In genomic region chr1:229204863-229205777, GRCh38 we compare ENCODE assay signal across 13 cellular contexts.
DNase-seq lines count a peak whose midpoint lies in the region; ATAC-seq, FAIRE-seq and TF ChIP-seq lines count a peak whose summit lies in the region.
"Had no signal": no experiment of that assay in that cellular context is flagged by ENCODE, and none has a peak within 500 bp of the region (broad histone marks: within the 10 kb centered on the region; RNA-seq: fewer than 3 reads in every experiment).

No MANE protein-coding gene starts in this region.

- POLR2A ChIA-PET in MCF 10A (lab: Yijun Ruan, JAX) = interaction anchor here (0.6 to 2.0 kb wide), 3 partner anchors 9 to 429 kb away, joined by 3 to 11 read pairs (median 3); no protein-coding TSS in a partner anchor

- no peak for TF ChIP-seq POLR2A in breast epithelium (IDR thresholded peaks at IDR 0.05)
- no peak for TF ChIP-seq POLR2A in vagina (IDR thresholded peaks at IDR 0.05)

- H3K4me3 Mint-ChIP-seq in MCF 10A (ENCODE audit: unreplicated experiment) = no peak overlapping the region
- H3K4me3 Mint-ChIP-seq in brain = peak overlapping the region in 3 of 5 experiments; percentile 50 to 64 (median 63)
- H3K4me3 Mint-ChIP-seq: stimulated activated memory B cell treated with anti-CD40 and anti-IgM and Interleukin-4, amounts not matched to agents 10 μg/mL and 1 μg/mL and 100 μg/mL, for 72 hours had no signal

- H3K36me3 Mint-ChIP-seq in MCF 10A (ENCODE audit: insufficient read depth, unreplicated experiment) (no peaks in the 10 kb centered on the region), brain (no peaks in the 10 kb centered on the region)
- H3K36me3 Mint-ChIP-seq: stimulated activated memory B cell treated with anti-CD40 and anti-IgM and Interleukin-4, amounts not matched to agents 10 μg/mL and 1 μg/mL and 100 μg/mL, for 72 hours had no signal

- WGBS in mesodermal cell (ENCODE audit: insufficient coverage in 2 of 2), 2 experiments = 74 to 75% methylated on average over 12 to 14 of the region's 17 CpGs

- H3K4me1 ChIP-seq in breast epithelium (peaks cover 4 to 7% of the 10 kb centered on the region in 2 donors), mesodermal cell (ENCODE audit: control insufficient read depth, insufficient read depth, low read length, poor library complexity, severe bottlenecking) (peaks cover 35% of the 10 kb centered on the region), vagina (peaks cover 31% of the 10 kb centered on the region)
- H3K4me1 ChIP-seq: pancreas had no signal

- peak overlapping the region in 1 of 3 donors; percentile 11 for H3K4me3 ChIP-seq in breast epithelium
- H3K4me3 ChIP-seq in mesodermal cell (ENCODE audit: extremely low read depth, insufficient read depth, low read length, poor library complexity, severe bottlenecking) = no peak overlapping the region
- no peak overlapping the region for H3K4me3 ChIP-seq in vagina
- H3K4me3 ChIP-seq: pancreas had no signal

- FAIRE-seq in RCC 7860 (lab: Jason Lieb, UNC) = no peak
- FAIRE-seq: frontal cortex, pancreas had no signal

- H3K27ac Mint-ChIP-seq in MCF 10A (ENCODE audit: low read depth, unreplicated experiment) = no peak overlapping the region
- H3K27ac Mint-ChIP-seq in brain = peak overlapping the region; percentile 90 to 99 (median 96)
- H3K27ac Mint-ChIP-seq: stimulated activated memory B cell treated with anti-CD40 and anti-IgM and Interleukin-4, amounts not matched to agents 10 μg/mL and 1 μg/mL and 100 μg/mL, for 72 hours had no signal

- CTCF ChIA-PET in MCF 10A (lab: Yijun Ruan, JAX) = interaction anchor here (0.6 to 0.7 kb wide), 3 partner anchors 48 to 1126 kb away, joined by 3 to 5 read pairs (median 4); no protein-coding TSS in a partner anchor

- TF ChIP-seq CTCF in breast epithelium (IDR thresholded peaks at IDR 0.05) = no peak
- no peak for TF ChIP-seq CTCF in MCF 10A (IDR thresholded peaks at IDR 0.05; ENCODE audit: unreplicated experiment)
- TF ChIP-seq CTCF in brain (conservative IDR thresholded peaks at IDR 0.05) = no peak
- TF ChIP-seq CTCF in vagina (IDR thresholded peaks at IDR 0.05) = no peak

- H3K27me3 ChIP-seq in breast epithelium (no peaks in the 10 kb centered on the region), vagina (no peaks in the 10 kb centered on the region)
- H3K27me3 ChIP-seq: pancreas had no signal

- H3K4me1 Mint-ChIP-seq in MCF 10A (ENCODE audit: insufficient read depth, unreplicated experiment) (no peaks in the 10 kb centered on the region), brain (peaks cover 50% of the 10 kb centered on the region)

- DNase-seq in breast epithelium (ENCODE audit: low spot score in 2 of 2) = no peak
- DNase-seq in MCF 10A (ENCODE audit: unreplicated experiment) = no peak
- DNase-seq in vagina (ENCODE audit: extremely low spot score in 2 of 2) = no peak
- DNase-seq in RCC 7860 (ENCODE audit: low spot score) = no peak
- DNase-seq: activated CD8-positive, alpha-beta memory T cell treated with anti-CD3 and anti-CD28 coated beads for 24 hours; pancreas had no signal

- H3K36me3 ChIP-seq in breast epithelium = no peaks in the 10 kb centered on the region
- H3K36me3 ChIP-seq in mesodermal cell (ENCODE audit: control insufficient read depth, insufficient read depth, low read length) = no peaks in the 10 kb centered on the region
- H3K36me3 ChIP-seq in vagina = no peaks in the 10 kb centered on the region
- H3K36me3 ChIP-seq: pancreas had no signal

- H3K9me3 ChIP-seq in breast epithelium = no peaks in the 10 kb centered on the region
- no peaks in the 10 kb centered on the region for H3K9me3 ChIP-seq in mesodermal cell (ENCODE audit: control insufficient read depth, low read length)
- no peaks in the 10 kb centered on the region for H3K9me3 ChIP-seq in vagina
- H3K9me3 ChIP-seq: pancreas had no signal

- H3K27ac ChIP-seq in breast epithelium (peak overlapping the region; percentile 48 to 87), mesodermal cell (ENCODE audit: low read depth, low read length, severe bottlenecking) (peak overlapping the region; percentile 76), vagina (peak overlapping the region; percentile 84)
- H3K27ac ChIP-seq: HL-60, pancreas had no signal

- ATAC-seq in HG03175 (IDR thresholded peaks at IDR 0.05; ENCODE audit: unreplicated experiment) (no peak), GM18511 (IDR thresholded peaks at IDR 0.05; ENCODE audit: unreplicated experiment) (no peak)
- ATAC-seq: stimulated activated memory B cell treated with anti-CD40 and anti-IgM and Interleukin-4, amounts not matched to agents 10 μg/mL and 1 μg/mL and 100 μg/mL, for 72 hours had no signal

- intact Hi-C loops in breast epithelium (cut with DNase I; ENCODE audit: low total_unique reads) = no loop called here
- intact Hi-C loops in MCF 10A (cut with micrococcal nuclease) = no loop called here
- intact Hi-C loops in vagina (cut with DNase I) = no loop called here

- H3K27me3 Mint-ChIP-seq in MCF 10A (ENCODE audit: insufficient read depth, unreplicated experiment) (peaks cover 22% of the 10 kb centered on the region), brain (peaks cover 9% of the 10 kb centered on the region)

- H3K9me3 Mint-ChIP-seq in MCF 10A (ENCODE audit: unreplicated experiment) (no peaks in the 10 kb centered on the region), brain (peaks cover 2 to 16% (median 5%) of the 10 kb centered on the region in 5 experiments)
- H3K9me3 Mint-ChIP-seq: stimulated activated memory B cell treated with anti-CD40 and anti-IgM and Interleukin-4, amounts not matched to agents 10 μg/mL and 1 μg/mL and 100 μg/mL, for 72 hours had no signal

- BruUV-seq in MCF 10A (replicated peaks; lab: Mats Ljungman, UMichigan) = no TSS peak
